In genomic region chr3:99833833-99834583, GRCh38 we compare ENCODE assay signal across 17 cellular contexts. TPM values are rescaled to one million over a fixed set of nuclear protein-coding genes. Genes with fewer than 3 reads are reported as not detected.
A peak's percentile ranks its signal among the peaks of the same experiment; 100 is the strongest.
DNase-seq lines count a peak whose midpoint lies in the region; ATAC-seq, FAIRE-seq and TF ChIP-seq lines count a peak whose summit lies in the region.
"Had no signal": no experiment of that assay in that cellular context is flagged by ENCODE, and none has a peak within 500 bp of the region (broad histone marks: within the 10 kb centered on the region; RNA-seq: fewer than 3 reads in every experiment).

No MANE protein-coding gene starts in this region.

- peaks cover 8 to 18% of the 10 kb centered on the region in 2 donors for H3K4me1 ChIP-seq in adrenal gland (replicated peaks in 1 of 2)
- no peaks in the 10 kb centered on the region for H3K4me1 ChIP-seq in uterus
- H3K4me1 ChIP-seq: A549, Caco-2 had no signal

- no peak overlapping the region for H3K27ac Mint-ChIP-seq in activated naive CD4-positive, alpha-beta T cell treated with anti-CD3 and anti-CD28 coated beads, Interleukin-2, amount 50 U/mL, for 72 hours
- peak overlapping the region; percentile 41 for H3K27ac Mint-ChIP-seq in mesothelial cell of epicardium
- H3K27ac Mint-ChIP-seq: CD14-positive monocyte had no signal

- no peak overlapping the region for H3K4me3 ChIP-seq in adrenal gland
- H3K4me3 ChIP-seq in uterus = no peak overlapping the region
- H3K4me3 ChIP-seq: A549 had no signal

- peak; percentile 31 to 67 for ATAC-seq in activated naive CD4-positive, alpha-beta T cell treated with anti-CD3 and anti-CD28 coated beads, Interleukin-2, amount 50 U/mL, for 72 hours
- ATAC-seq: A549, HepG2 had no signal

- intact Hi-C loops in adrenal gland (cut with DNase I) = loop anchor here in 1 of 2 donors (5.0 kb wide), 1 partner anchor 418 kb away; no protein-coding TSS in a partner anchor
- intact Hi-C loops in uterus (cut with DNase I; ENCODE audit: low total_unique reads) = loop anchor here (10.0 kb wide), 1 partner anchor 421 kb away; no protein-coding TSS in a partner anchor

- TF ChIP-seq POLR2A in adrenal gland (IDR thresholded peaks at IDR 0.05) (no peak), uterus (IDR thresholded peaks at IDR 0.05) (no peak)

- H3K36me3 ChIP-seq in adrenal gland (replicated peaks in 1 of 2) (no peaks in the 10 kb centered on the region), uterus (no peaks in the 10 kb centered on the region)

- WGBS in adrenal gland, 4 donors = 76 to 82% (median 80%) methylated on average over 2 of the region's 2 CpGs

- H3K27me3 Mint-ChIP-seq in mesothelial cell of epicardium (ENCODE audit: low read depth) = no peaks in the 10 kb centered on the region

- H3K4me3 Mint-ChIP-seq in mesothelial cell of epicardium = no peak overlapping the region
- H3K4me3 Mint-ChIP-seq: CD14-positive monocyte had no signal

- no peak for DNase-seq in activated naive CD4-positive, alpha-beta T cell treated with anti-CD3 and anti-CD28 coated beads, Interleukin-2, amount 50 U/mL, for 72 hours (ENCODE audit: low spot score in 2 of 2)
- no peak for DNase-seq in activated naive CD4-positive, alpha-beta T cell treated with Interleukin-2 at 50 U/mL for 16 hours
- DNase-seq in adrenal gland = no peak
- no peak for DNase-seq in mesothelial cell of epicardium (ENCODE audit: low spot score in 2 of 2, unreplicated experiment in 2 of 2)
- no peak for DNase-seq in uterus
- DNase-seq in urothelium cell line (ENCODE audit: low spot score) = no peak
- no peak for DNase-seq in NAMALWA (ENCODE audit: low spot score)
- DNase-seq: Caco-2, DMS53, Kasumi-1, NCI-H187 treated with DMSO at 0.1 percent for 48 hours, NCI-H2171 treated with DMSO at 0.1 percent for 48 hours, NCI-H510A had no signal

- TF ChIP-seq CTCF in adrenal gland (IDR thresholded peaks at IDR 0.05) (no peak), mesothelial cell of epicardium (IDR thresholded peaks at IDR 0.05; ENCODE audit: unreplicated experiment) (no peak), uterus (IDR thresholded peaks at IDR 0.05) (no peak)

- FAIRE-seq in urothelium cell line (lab: Jason Lieb, UNC) = no peak
- FAIRE-seq: A549, H1, HepG2 had no signal

- H3K27ac ChIP-seq in adrenal gland = peak overlapping the region in 4 of 5 donors; percentile 18 to 41 (median 30)
- peak overlapping the region; percentile 18 to 31 for H3K27ac ChIP-seq in uterus
- H3K27ac ChIP-seq: A549 had no signal

- H3K4me1 Mint-ChIP-seq in mesothelial cell of epicardium = no peaks in the 10 kb centered on the region
- H3K4me1 Mint-ChIP-seq: CD14-positive monocyte had no signal

- no peaks in the 10 kb centered on the region for H3K9me3 ChIP-seq in adrenal gland (replicated peaks in 1 of 3)
- H3K9me3 ChIP-seq in uterus = no peaks in the 10 kb centered on the region
- H3K9me3 ChIP-seq: A549, Caco-2 had no signal

- no peaks in the 10 kb centered on the region for H3K9me3 Mint-ChIP-seq in activated naive CD4-positive, alpha-beta T cell treated with anti-CD3 and anti-CD28 coated beads, Interleukin-2, amount 50 U/mL, for 72 hours
- no peaks in the 10 kb centered on the region for H3K9me3 Mint-ChIP-seq in mesothelial cell of epicardium
- H3K9me3 Mint-ChIP-seq: CD14-positive monocyte had no signal

- no peaks in the 10 kb centered on the region for H3K27me3 ChIP-seq in adrenal gland
- no peaks in the 10 kb centered on the region for H3K27me3 ChIP-seq in uterus

- H3K36me3 Mint-ChIP-seq in activated naive CD4-positive, alpha-beta T cell treated with anti-CD3 and anti-CD28 coated beads, Interleukin-2, amount 50 U/mL, for 72 hours = no peaks in the 10 kb centered on the region
- no peaks in the 10 kb centered on the region for H3K36me3 Mint-ChIP-seq in mesothelial cell of epicardium
- H3K36me3 Mint-ChIP-seq: CD14-positive monocyte had no signal

RNA-seq across cellular contexts. Expression of gene CMSS1, which starts 16.3 kb away (rescaled TPM):
- 10 to 100 TPM; 35.8 to 74.3 TPM for total RNA-seq in activated naive CD4-positive, alpha-beta T cell treated with anti-CD3 and anti-CD28 coated beads, Interleukin-2, amount 50 U/mL, for 72 hours
- total RNA-seq in adrenal gland = 10 to 100 TPM; 16.2 to 48.6 (median 27.4) TPM
- 10 to 100 TPM; 31.0 to 75.6 (median 31.9) TPM for polyA plus RNA-seq in adrenal gland
- 30.0 to 34.0 TPM (median 33.7 TPM) in 3 replicates for total RNA-seq in mesothelial cell of epicardium
- 10 to 100 TPM in 3 of 4 donors, 1 to 10 TPM in 1; 1.8 to 41.2 (median 17.0) TPM for total RNA-seq in uterus
